ENCODE assay signal across 32 cellular contexts in the genomic region with DNA sequence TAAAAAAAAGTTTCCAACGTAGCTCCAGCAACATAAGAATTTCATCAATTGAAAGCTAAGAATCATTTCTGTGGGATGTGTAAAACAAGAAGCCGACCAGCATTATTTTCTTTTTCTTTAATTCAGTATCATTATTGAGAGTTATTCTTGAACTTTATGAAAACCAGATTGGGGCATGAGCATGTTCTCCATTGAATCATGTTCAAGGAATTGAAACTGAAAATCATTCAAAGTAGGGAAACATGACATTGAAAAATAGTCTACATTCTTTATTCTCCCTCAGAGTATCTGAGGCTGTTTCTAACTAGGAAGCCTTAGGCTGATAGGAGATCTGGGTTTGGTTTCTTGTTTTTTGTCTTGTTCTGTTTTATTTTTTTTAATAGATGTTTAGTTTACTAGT.
"Had no signal": no experiment of that assay in that cellular context is flagged by ENCODE, and none has a peak within 500 bp of the region (broad histone marks: within the 10 kb centered on the region; RNA-seq: fewer than 3 reads in every experiment).

No MANE protein-coding gene starts in this region.

- H3K4me1 ChIP-seq: body of pancreas, pancreas, prostate gland, uterus had no signal

- H3K27me3 ChIP-seq: body of pancreas, neutrophil, pancreas, uterus had no signal

- H3K36me3 ChIP-seq: neutrophil, pancreas, prostate gland, uterus, WERI-Rb-1 had no signal

- H3K9me3 ChIP-seq: body of pancreas, neutrophil, pancreas, prostate gland, uterus had no signal

- H3K4me3 ChIP-seq: body of pancreas, pancreas, prostate gland, skin epidermis, uterus had no signal

- H3K27ac ChIP-seq: body of pancreas, neutrophil, pancreas, prostate gland, uterus, WERI-Rb-1 had no signal

- DNase-seq: activated CD4-positive, alpha-beta memory T cell treated with anti-CD3 and anti-CD28 coated beads for 36 hours; activated CD4-positive, alpha-beta T cell treated with anti-CD3 and anti-CD28 coated beads for 48 hours; activated CD8-positive, alpha-beta memory T cell treated with anti-CD3 and anti-CD28 coated beads, Interleukin-2, amount 50 U/mL, for 48 hours; activated gamma-delta T cell; activated naive CD4-positive, alpha-beta T cell treated with anti-CD3 and anti-CD28 coated beads, Interleukin-2, amount 10 ng/mL, durations not matched to agents 7 days and 5 days; activated naive CD8-positive, alpha-beta T cell treated with anti-CD3 and anti-CD28 coated beads, Interleukin-2, amount 10 ng/mL, durations not matched to agents 7 days and 5 days; activated T-cell treated with anti-CD3 and anti-CD28 coated beads, Interleukin-2, amount 50 U/mL, for 24 hours; amygdala; body of pancreas; effector CD8-positive, alpha-beta T cell; erythroblast; head of caudate nucleus; hippocampal formation; immature natural killer cell; kidney; left colon; mammary epithelial cell; naive B cell; nephron progenitor cell; pancreas; retina; stimulated activated CD4-positive, alpha-beta T cell treated with anti-CD3 and anti-CD28 coated beads, Interleukin-4, amount 100 ng/mL, for 24 hours; substantia nigra; T-helper 9 cell; uterus; WERI-Rb-1 had no signal

- ATAC-seq: activated CD4-positive, CD25-positive, alpha-beta regulatory T cell treated with anti-CD3 and anti-CD28 coated beads, Interleukin-2, amount 50 U/mL, for 24 hours; body of pancreas; left colon; pancreas; sciatic nerve; stimulated activated effector memory CD8-positive, alpha-beta T cell treated with anti-CD3 and anti-CD28 coated beads, Interleukin-12 subunit alpha, Interleukin-12 subunit beta, amount 100 ng/mL, for 72 hours had no signal
